Comparison of ENCODE assay signal across 9 cellular contexts in genomic region chr7:155166673-155167370, GRCh38.
DNase-seq lines count a peak whose midpoint lies in the region; ATAC-seq and TF ChIP-seq lines count a peak whose summit lies in the region.
"Had no signal": no experiment of that assay in that cellular context is flagged by ENCODE, and none has a peak within 500 bp of the region (broad histone marks: within the 10 kb centered on the region; RNA-seq: fewer than 3 reads in every experiment).

No MANE protein-coding gene starts in this region.

- DNase-seq in astrocyte of the spinal cord (ENCODE audit: low read depth, low spot score) (peak; percentile 92), osteocyte (ENCODE audit: extremely low spot score, unreplicated experiment) (peak; percentile 84), NCI-H526 (lab: John Stamatoyannopoulos, UW) (no peak), NCI-H2227 treated with DMSO at 0.1 percent for 48 hours (lab: John Stamatoyannopoulos, UW) (no peak), AML-193 (lab: John Stamatoyannopoulos, UW) (no peak)
- no peak for DNase-seq in effector CD8-positive, alpha-beta T cell (lab: John Stamatoyannopoulos, UW)

- H3K27me3 Mint-ChIP-seq in osteocyte (ENCODE audit: unreplicated experiment) = peaks cover 12% of the 10 kb centered on the region

- TF ChIP-seq CTCF in astrocyte of the spinal cord (IDR thresholded peaks at IDR 0.05; ENCODE audit: low read depth, low read length) (no peak), osteocyte (IDR thresholded peaks at IDR 0.05) (no peak)

- ATAC-seq in GM18499 (IDR thresholded peaks at IDR 0.05; ENCODE audit: insufficient read depth, unreplicated experiment) = peak; percentile 80

- H3K36me3 Mint-ChIP-seq in osteocyte (ENCODE audit: unreplicated experiment) = no peaks in the 10 kb centered on the region
- H3K36me3 Mint-ChIP-seq: activated naive CD4-positive, alpha-beta T cell treated with anti-CD3 and anti-CD28 coated beads, Interleukin-2, amount 50 U/mL, for 72 hours had no signal

- H3K4me3 ChIP-seq in astrocyte of the spinal cord (ENCODE audit: low read depth, low read length) = no peak overlapping the region

- H3K4me3 Mint-ChIP-seq in osteocyte (ENCODE audit: unreplicated experiment) = no peak overlapping the region

- peaks cover 2% of the 10 kb centered on the region for H3K4me1 Mint-ChIP-seq in osteocyte (ENCODE audit: unreplicated experiment)

- H3K9me3 Mint-ChIP-seq in osteocyte (ENCODE audit: unreplicated experiment) = no peaks in the 10 kb centered on the region
- H3K9me3 Mint-ChIP-seq: activated naive CD4-positive, alpha-beta T cell treated with anti-CD3 and anti-CD28 coated beads, Interleukin-2, amount 50 U/mL, for 72 hours had no signal

- TF ChIP-seq RAD21 in Ishikawa (IDR thresholded peaks at IDR 0.05; ENCODE audit: low read depth) = no peak

- TF ChIP-seq EP300 in Ishikawa (IDR thresholded peaks at IDR 0.05; ENCODE audit: borderline replicate concordance) = no peak

- H3K27ac Mint-ChIP-seq in osteocyte (ENCODE audit: unreplicated experiment) = no peak overlapping the region
- H3K27ac Mint-ChIP-seq: activated naive CD4-positive, alpha-beta T cell treated with anti-CD3 and anti-CD28 coated beads, Interleukin-2, amount 50 U/mL, for 72 hours had no signal

- in situ Hi-C loops in astrocyte of the spinal cord (cut with HindIII; ENCODE audit: low sequenced_read_pairs) = no loop called here

TF ChIP-seq in Ishikawa, 13 proteins besides CTCF, POLR2A, EP300 and RAD21:
- no peak for TF ChIP-seq TCF12 (IDR thresholded peaks at IDR 0.05; ENCODE audit: low read depth)
- TF ChIP-seq USF1 (IDR thresholded peaks at IDR 0.05) = peak; percentile 68
- no peak for TF ChIP-seq CEBPB (IDR thresholded peaks at IDR 0.05)
- TF ChIP-seq, protein P1, sequence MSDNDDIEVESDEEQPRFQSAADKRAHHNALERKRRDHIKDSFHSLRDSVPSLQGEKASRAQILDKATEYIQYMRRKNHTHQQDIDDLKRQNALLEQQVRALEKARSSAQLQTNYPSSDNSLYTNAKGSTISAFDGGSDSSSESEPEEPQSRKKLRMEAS (IDR thresholded peaks at IDR 0.05) = peak; percentile 93

Comparison
In these comparisons a context has a peak if more than half of its experiments do, and no peak if none do; other contexts are left out.
1. DNase-seq: peak in astrocyte of the spinal cord (single experiment) and osteocyte (single experiment); none in NCI-H526 (0 of 2), NCI-H2227 treated with DMSO at 0.1 percent for 48 hours (single experiment), AML-193 (0 of 2) and effector CD8-positive, alpha-beta T cell (single experiment).